ENCODE assay signal across 1 cellular context in the genomic region with DNA sequence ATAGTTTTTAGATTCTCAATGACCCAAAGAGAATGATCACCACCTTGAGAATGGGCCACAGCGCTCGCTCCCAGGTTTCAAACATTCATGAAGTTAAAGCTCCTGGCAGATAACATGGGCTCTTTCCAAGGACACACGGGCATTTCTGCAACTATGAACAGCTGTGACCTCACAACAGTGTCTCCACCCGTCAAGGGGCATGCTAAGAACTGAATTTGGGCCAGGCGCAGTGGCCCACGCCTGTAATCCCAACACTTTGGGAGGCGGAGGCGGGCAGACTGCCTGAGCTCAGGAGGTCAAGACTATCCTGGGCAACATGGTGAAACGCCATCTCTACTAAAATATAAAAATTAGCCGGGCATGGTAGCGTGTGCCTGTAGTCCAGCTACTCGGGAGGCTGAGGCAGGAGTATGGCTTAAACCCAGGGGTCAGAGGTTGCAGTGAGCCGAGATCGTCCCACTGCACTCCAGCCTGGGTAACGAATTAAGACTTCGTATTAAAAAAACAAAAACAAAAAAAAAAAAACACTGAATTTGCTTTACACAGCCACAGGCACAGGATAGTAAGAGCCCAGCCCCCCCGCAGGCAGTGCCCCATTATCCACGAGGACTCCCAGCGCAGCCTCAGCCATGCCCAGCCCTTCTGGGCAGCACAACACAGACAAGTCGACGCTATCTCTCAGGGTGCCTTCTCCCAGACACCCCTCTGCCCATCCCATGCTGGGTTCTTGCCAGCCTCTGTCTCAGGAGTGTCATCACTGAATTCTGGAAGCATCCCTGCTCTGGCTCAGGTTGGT.
TF ChIP-seq lines count a peak whose summit lies in the region.

No MANE protein-coding gene starts in this region.

TF ChIP-seq in WTC11, 78 proteins besides CTCF, POLR2A, EP300 and RAD21 (continued from another document):
- TF ChIP-seq, protein P1, sequence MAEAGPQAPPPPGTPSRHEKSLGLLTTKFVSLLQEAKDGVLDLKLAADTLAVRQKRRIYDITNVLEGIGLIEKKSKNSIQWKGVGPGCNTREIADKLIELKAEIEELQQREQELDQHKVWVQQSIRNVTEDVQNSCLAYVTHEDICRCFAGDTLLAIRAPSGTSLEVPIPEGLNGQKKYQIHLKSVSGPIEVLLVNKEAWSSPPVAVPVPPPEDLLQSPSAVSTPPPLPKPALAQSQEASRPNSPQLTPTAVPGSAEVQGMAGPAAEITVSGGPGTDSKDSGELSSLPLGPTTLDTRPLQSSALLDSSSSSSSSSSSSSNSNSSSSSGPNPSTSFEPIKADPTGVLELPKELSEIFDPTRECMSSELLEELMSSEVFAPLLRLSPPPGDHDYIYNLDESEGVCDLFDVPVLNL (CRISPR knock-in tag; IDR thresholded peaks at IDR 0.05; ENCODE audit: borderline replicate concordance, low read depth), result no peak
- TF ChIP-seq OVOL2 (CRISPR knock-in tag; IDR thresholded peaks at IDR 0.05; ENCODE audit: borderline replicate concordance) (no peak), GTF2I (CRISPR knock-in tag; conservative IDR thresholded peaks at IDR 0.05) (no peak), ZBTB21 (CRISPR knock-in tag; IDR thresholded peaks at IDR 0.05; ENCODE audit: borderline replicate concordance) (no peak), GRHL2 (CRISPR knock-in tag; IDR thresholded peaks at IDR 0.05; ENCODE audit: insufficient replicate concordance, severe bottlenecking) (no peak), PRRX2 (CRISPR knock-in tag; IDR thresholded peaks at IDR 0.05) (no peak), SP1 (CRISPR knock-in tag; conservative IDR thresholded peaks at IDR 0.05) (no peak)
